In the genomic region with DNA sequence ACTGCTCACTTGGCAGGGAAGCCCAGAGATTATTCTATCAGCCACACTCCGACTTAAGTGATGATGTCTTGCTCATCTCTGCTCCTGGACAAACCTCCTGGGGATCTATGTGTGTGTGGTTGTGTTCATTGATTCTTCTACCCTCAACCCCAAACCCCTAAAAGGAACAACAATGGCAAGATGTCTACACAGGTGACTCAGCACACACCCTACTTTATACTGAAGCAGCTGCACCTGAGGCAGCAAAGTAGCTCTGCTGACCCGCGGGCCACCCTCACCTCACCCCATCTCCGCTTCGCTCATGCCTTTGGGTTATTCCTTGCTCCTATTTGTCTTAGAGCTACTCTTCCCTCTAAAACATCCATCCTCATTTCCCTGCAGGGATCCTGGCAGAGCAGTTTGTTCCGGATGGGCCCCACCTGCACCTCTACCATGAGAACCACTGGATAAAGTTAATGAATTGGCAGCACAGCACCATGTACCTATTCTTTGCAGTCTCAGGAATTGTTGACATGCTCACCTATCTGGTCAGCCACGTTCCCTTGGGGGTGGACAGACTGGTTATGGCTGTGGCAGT, we compare ENCODE assay signal across 10 cellular contexts. TPM values are rescaled to one million over a fixed set of nuclear protein-coding genes. Genes with fewer than 3 reads are reported as not detected.
DNase-seq lines count a peak whose midpoint lies in the region; ATAC-seq, FAIRE-seq and TF ChIP-seq lines count a peak whose summit lies in the region.
"Had no signal": no experiment of that assay in that cellular context is flagged by ENCODE, and none has a peak within 500 bp of the region (broad histone marks: within the 10 kb centered on the region; RNA-seq: fewer than 3 reads in every experiment).

No MANE protein-coding gene starts in this region.

- TF ChIP-seq CTCF in mammary epithelial cell (conservative IDR thresholded peaks at IDR 0.05 in 1 of 2, IDR thresholded peaks at IDR 0.05 in 1 of 2; ENCODE audit: extremely low read depth in 1 of 2, insufficient read depth in 1 of 2, low read depth in 1 of 2, low read length in 2 of 2) (no peak), pancreas (IDR thresholded peaks at IDR 0.05) (no peak)

- peak overlapping the region; percentile 22 for H3K4me2 ChIP-seq in mammary epithelial cell (ENCODE audit: insufficient read depth, low read depth, low read length)

- TSS peak; percentile 53 for BruUV-seq in mammary epithelial cell (replicated peaks; lab: Mats Ljungman, UMichigan)

- H3K36me3 Mint-ChIP-seq in T-helper 1 cell treated with Interleukin-12 subunit alpha and Interleukin-12 subunit beta and Interleukin-4 antibody, amounts not matched to agents 30 μg/mL and 1 μg/mL, for 36 hours (ENCODE audit: low read depth): no peaks in the 10 kb centered on the region

- no peak overlapping the region for H3K27ac ChIP-seq in mammary epithelial cell (ENCODE audit: insufficient read depth, low read depth, low read length)
- H3K27ac ChIP-seq in pancreas: peak overlapping the region in 2 of 4 donors; percentile 46 to 57

- H3K79me2 ChIP-seq in mammary epithelial cell (ENCODE audit: insufficient read depth, low read length): no peaks in the 10 kb centered on the region

- H3K4me3 ChIP-seq in mammary epithelial cell (replicated peaks in 1 of 3; ENCODE audit: insufficient read depth in 1 of 3, low read depth in 2 of 3, low read length in 3 of 3): no peak overlapping the region
- H3K4me3 ChIP-seq in pancreas: no peak overlapping the region

- no peaks in the 10 kb centered on the region for H3K9me3 ChIP-seq in mammary epithelial cell (replicated peaks; ENCODE audit: insufficient read depth, low read length)
- no peaks in the 10 kb centered on the region for H3K9me3 ChIP-seq in pancreas

- ATAC-seq in pancreas (peak in 3 of 4 donors; percentile 38 to 42 (median 41)), HG03378 (IDR thresholded peaks at IDR 0.05; ENCODE audit: unreplicated experiment) (no peak), GM18870 (IDR thresholded peaks at IDR 0.05; ENCODE audit: unreplicated experiment) (no peak)

- H3K36me3 ChIP-seq in mammary epithelial cell (ENCODE audit: insufficient read depth, low read length) (no peaks in the 10 kb centered on the region), pancreas (no peaks in the 10 kb centered on the region)

- no peaks in the 10 kb centered on the region for H3K9me3 Mint-ChIP-seq in T-helper 1 cell treated with Interleukin-12 subunit alpha and Interleukin-12 subunit beta and Interleukin-4 antibody, amounts not matched to agents 30 μg/mL and 1 μg/mL, for 36 hours

- in situ Hi-C loops in mammary epithelial cell (cut with MboI; ENCODE audit: low sequenced_read_pairs in 2 of 2): no loop called here

- H3K4me3 Mint-ChIP-seq in T-helper 1 cell treated with Interleukin-12 subunit alpha and Interleukin-12 subunit beta and Interleukin-4 antibody, amounts not matched to agents 30 μg/mL and 1 μg/mL, for 36 hours: peak overlapping the region; percentile 63

- intact Hi-C loops in mammary epithelial cell (cut with micrococcal nuclease) (no loop called here), pancreas (cut with DNase I) (no loop called here)

- no peaks in the 10 kb centered on the region for H3K27me3 Mint-ChIP-seq in T-helper 1 cell treated with Interleukin-12 subunit alpha and Interleukin-12 subunit beta and Interleukin-4 antibody, amounts not matched to agents 30 μg/mL and 1 μg/mL, for 36 hours (ENCODE audit: low read depth)

- FAIRE-seq in pancreas (lab: Jason Lieb, UNC): no peak
- FAIRE-seq: G401.6 had no signal

- WGBS in mammary epithelial cell (ENCODE audit: low coverage, missing lambda C conversion rate): 75% methylated on average over 7 of the region's 7 CpGs
- WGBS in pancreas, 2 donors: 54 to 74% methylated on average over 7 of the region's 7 CpGs

- dilution Hi-C loops in mammary epithelial cell (cut with HindIII; ENCODE audit: low sequenced_read_pairs): no loop called here

- DNase-seq in T-helper 1 cell: no peak
- peak; percentile 86 for DNase-seq in NCI-H69 (lab: John Stamatoyannopoulos, UW)
- no peak for DNase-seq in mammary epithelial cell
- no peak for DNase-seq in pancreas
- DNase-seq in NCI-H2029 treated with DMSO at 0.1 percent for 48 hours (lab: John Stamatoyannopoulos, UW): no peak

- H3K27ac Mint-ChIP-seq in T-helper 1 cell treated with Interleukin-12 subunit alpha and Interleukin-12 subunit beta and Interleukin-4 antibody, amounts not matched to agents 30 μg/mL and 1 μg/mL, for 36 hours: peak overlapping the region; percentile 97

- H3K27me3 ChIP-seq in mammary epithelial cell (ENCODE audit: insufficient read depth, low read length) (no peaks in the 10 kb centered on the region), pancreas (no peaks in the 10 kb centered on the region)

- CTCF ChIA-PET in mammary epithelial cell (lab: Charles Lee; ENCODE audit: low non-redundant PET): no interaction called here

- H4K20me1 ChIP-seq in mammary epithelial cell (ENCODE audit: insufficient read depth, low read length): no peaks in the 10 kb centered on the region

- H3K4me1 ChIP-seq in mammary epithelial cell (ENCODE audit: insufficient read depth, low read length) (peaks cover 17% of the 10 kb centered on the region), pancreas (peaks cover 0 to 9% (median 3%) of the 10 kb centered on the region in 3 donors)

- H3K9ac ChIP-seq in mammary epithelial cell (ENCODE audit: insufficient read depth, low read length): no peak overlapping the region

- H2AFZ ChIP-seq in mammary epithelial cell (ENCODE audit: low read depth, low read length): peak overlapping the region; percentile 54

- peaks cover 36% of the 10 kb centered on the region for H3K4me1 Mint-ChIP-seq in T-helper 1 cell treated with Interleukin-12 subunit alpha and Interleukin-12 subunit beta and Interleukin-4 antibody, amounts not matched to agents 30 μg/mL and 1 μg/mL, for 36 hours (ENCODE audit: low read depth)

RNA-seq across cellular contexts. Expression of a gene that starts 38.7 kb away (rescaled TPM):
- total RNA-seq in mammary epithelial cell (under 1 TPM; 0.17 to 0.47 TPM), pancreas (1 to 10 TPM in 5 of 6 donors, under 1 TPM in 1; 0.51 to 3.1 (median 1.6) TPM)
- polyA plus RNA-seq in mammary epithelial cell (0.80 TPM), pancreas (1 to 10 TPM in 1 of 2 donors, under 1 TPM in 1; 0.72 to 2.5 TPM)
- polyA minus RNA-seq in mammary epithelial cell: not detected
- total RNA-seq: M059J had no signal

RNA-seq across cellular contexts. Expression of a gene that starts 41.1 kb away (rescaled TPM):
- total RNA-seq in mammary epithelial cell (10 to 100 TPM; 27.3 to 33.6 TPM), pancreas (10 to 100 TPM; 11.0 to 18.3 (median 12.6) TPM)
- polyA plus RNA-seq in mammary epithelial cell (28.3 TPM), pancreas (10 to 100 TPM; 12.6 to 13.2 TPM)
- polyA minus RNA-seq in mammary epithelial cell: 47.3 TPM

Comparison
In these comparisons a context has a peak if more than half of its experiments do, and no peak if none do; other contexts are left out.
1. ATAC-seq: peak in pancreas (3 of 4); none in HG03378 (single experiment) and GM18870 (single experiment).